Comparison of ENCODE assay signal across 17 cellular contexts in genomic region chr6:155974359-155974758, GRCh38.
"Had no signal": no experiment of that assay in that cellular context is flagged by ENCODE, and none has a peak within 500 bp of the region (broad histone marks: within the 10 kb centered on the region; RNA-seq: fewer than 3 reads in every experiment).

No MANE protein-coding gene starts in this region.

- H3K4me3 ChIP-seq: SK-N-MC, thyroid gland, upper lobe of right lung had no signal

- H3K27ac Mint-ChIP-seq: endodermal cell had no signal

- DNase-seq: activated gamma-delta T cell treated with Interleukin-2 at 50 U/mL for 16 hours; activated T-cell treated with anti-CD3 and anti-CD28 coated beads, Interleukin-2, amount 50 U/mL, for 1 hour; cerebellar nuclear complex; endodermal cell; heart left ventricle; left cardiac atrium; pancreas; psoas muscle; right cardiac atrium; stimulated activated CD4-positive, alpha-beta T cell treated with anti-CD3 and anti-CD28 coated beads, Interleukin-12 subunit alpha, Interleukin-12 subunit beta, amount 100 ng/mL, for 4 hours; substantia nigra; thyroid gland; upper lobe of right lung had no signal

- H3K4me1 ChIP-seq: pancreas, psoas muscle, thyroid gland, upper lobe of right lung had no signal

- H3K9me3 ChIP-seq: heart left ventricle, neutrophil, pancreas, psoas muscle, thyroid gland, upper lobe of right lung had no signal

- H3K4me3 Mint-ChIP-seq: endodermal cell had no signal

- H3K9me3 Mint-ChIP-seq: endodermal cell; stimulated activated naive CD8-positive, alpha-beta T cell treated with anti-CD3 and anti-CD28 coated beads, Interleukin-15, Interleukin-2, amounts not matched to agents 100 ng/mL and 50 ng/mL, for 24 hours had no signal

- H3K27ac ChIP-seq: coronary artery, neutrophil, pancreas, psoas muscle, SK-N-MC, thyroid gland, upper lobe of right lung had no signal

- H3K27me3 ChIP-seq: heart left ventricle, neutrophil, pancreas, thyroid gland, upper lobe of right lung had no signal

- H3K27me3 Mint-ChIP-seq: stimulated activated naive CD8-positive, alpha-beta T cell treated with anti-CD3 and anti-CD28 coated beads, Interleukin-15, Interleukin-2, amounts not matched to agents 100 ng/mL and 50 ng/mL, for 24 hours had no signal

- H3K36me3 ChIP-seq: heart left ventricle, neutrophil, pancreas, thyroid gland, upper lobe of right lung had no signal

- ATAC-seq: heart left ventricle, left cardiac atrium, pancreas, psoas muscle, right cardiac atrium, upper lobe of right lung had no signal
